12 cellular contexts compared by ENCODE assay signal in the genomic region with DNA sequence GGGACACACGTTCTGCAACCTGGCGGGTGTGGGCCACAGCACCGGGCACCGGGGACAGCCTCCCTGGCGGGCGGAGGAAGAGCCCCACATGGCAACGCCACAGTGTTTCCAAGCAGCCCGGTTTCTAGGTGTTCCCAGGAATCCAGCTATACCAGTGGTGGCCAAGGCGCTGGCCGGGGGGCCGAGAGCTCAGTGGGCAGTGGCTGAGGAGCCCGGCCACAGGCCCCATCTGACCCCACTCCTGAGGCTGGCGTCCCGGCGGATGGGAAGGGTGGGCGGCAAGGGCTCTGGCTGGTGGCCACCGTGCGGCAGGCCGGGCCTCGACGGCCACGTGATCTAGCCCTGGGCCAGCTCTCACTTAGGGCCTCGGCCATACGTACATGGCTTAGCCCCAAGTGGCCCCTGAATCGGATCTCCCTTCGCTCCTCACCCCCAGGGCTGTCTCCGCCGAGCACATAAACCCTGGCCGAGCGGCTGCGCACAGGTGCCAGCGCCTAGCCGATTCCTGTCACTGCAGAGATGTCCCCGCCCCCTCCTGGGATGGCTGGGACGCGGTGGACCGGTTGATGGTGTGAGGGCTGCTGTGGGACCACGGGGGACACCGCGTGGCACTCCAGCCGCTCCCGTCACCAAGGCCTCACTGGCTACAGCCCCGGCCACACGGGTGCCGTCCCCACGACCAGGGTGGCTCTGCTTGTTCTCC.
A peak's percentile ranks its signal among the peaks of the same experiment; 100 is the strongest.
DNase-seq lines count a peak whose midpoint lies in the region; ATAC-seq and TF ChIP-seq lines count a peak whose summit lies in the region.
"Had no signal": no experiment of that assay in that cellular context is flagged by ENCODE, and none has a peak within 500 bp of the region (broad histone marks: within the 10 kb centered on the region; RNA-seq: fewer than 3 reads in every experiment).

No MANE protein-coding gene starts in this region.

- TF ChIP-seq EP300 in gastroesophageal sphincter (IDR thresholded peaks at IDR 0.05) (no peak), upper lobe of left lung (IDR thresholded peaks at IDR 0.05) (no peak)

- peaks cover 5 to 61% (median 42%) of the 10 kb centered on the region in 3 donors for H3K4me1 ChIP-seq in gastroesophageal sphincter
- peaks cover 13 to 25% (median 17%) of the 10 kb centered on the region in 4 donors for H3K4me1 ChIP-seq in upper lobe of left lung

- TF ChIP-seq CTCF in gastroesophageal sphincter (IDR thresholded peaks at IDR 0.05) (peak in 1 of 4 experiments; percentile 1), nephron (IDR thresholded peaks at IDR 0.05; ENCODE audit: unreplicated experiment in 3 of 3) (no peak), upper lobe of left lung (IDR thresholded peaks at IDR 0.05) (peak in 1 of 6 experiments; percentile 8)

- peak overlapping the region; percentile 96 to 98 (median 97) for H3K27ac Mint-ChIP-seq in nephron

- ATAC-seq in gastroesophageal sphincter (peak; percentile 52), upper lobe of left lung (ENCODE audit: low FRiP score in 2 of 2) (peak; percentile 70 to 83), HG03432 (IDR thresholded peaks at IDR 0.05; ENCODE audit: unreplicated experiment) (no peak), GM18907 (IDR thresholded peaks at IDR 0.05; ENCODE audit: unreplicated experiment) (no peak), GM18861 (IDR thresholded peaks at IDR 0.05; ENCODE audit: unreplicated experiment) (no peak)

- H3K36me3 ChIP-seq in gastroesophageal sphincter (no peaks in the 10 kb centered on the region), upper lobe of left lung (no peaks in the 10 kb centered on the region)

- H3K4me1 Mint-ChIP-seq in nephron: peaks cover 33% of the 10 kb centered on the region

- peaks cover 3% of the 10 kb centered on the region for H3K36me3 Mint-ChIP-seq in nephron (ENCODE audit: low read depth)

- peaks cover 18% of the 10 kb centered on the region for H3K27me3 Mint-ChIP-seq in nephron (ENCODE audit: low read depth)

- H3K9me3 ChIP-seq in gastroesophageal sphincter: no peaks in the 10 kb centered on the region
- H3K9me3 ChIP-seq in upper lobe of left lung: no peaks in the 10 kb centered on the region

- no peak overlapping the region for H3K4me3 Mint-ChIP-seq in nephron
- H3K4me3 Mint-ChIP-seq: naive thymus-derived CD4-positive, alpha-beta T cell had no signal

- H3K4me3 ChIP-seq in gastroesophageal sphincter (peak overlapping the region in 1 of 2 donors; percentile 18), upper lobe of left lung (peak overlapping the region in 2 of 4 donors; percentile 2 to 14)

- WGBS in gastroesophageal sphincter (ENCODE audit: low coverage in 1 of 2), 2 donors: 0 to 7% methylated on average over 1 to 3 of the region's 46 CpGs
- 46 to 76% methylated on average over 15 to 26 of the region's 46 CpGs for WGBS in upper lobe of left lung, 2 donors

- H3K9me3 Mint-ChIP-seq in nephron: no peaks in the 10 kb centered on the region

- H3K27me3 ChIP-seq in gastroesophageal sphincter (no peaks in the 10 kb centered on the region), upper lobe of left lung (no peaks in the 10 kb centered on the region)

- H3K27ac ChIP-seq in gastroesophageal sphincter (peak overlapping the region; percentile 78 to 97 (median 94)), upper lobe of left lung (peak overlapping the region; percentile 69 to 77 (median 72))
- H3K27ac ChIP-seq: 22Rv1 had no signal

- no peak for TF ChIP-seq POLR2A in gastroesophageal sphincter (IDR thresholded peaks at IDR 0.05)
- TF ChIP-seq POLR2A in upper lobe of left lung (IDR thresholded peaks at IDR 0.05): no peak

- DNase-seq in DMS53 (lab: John Stamatoyannopoulos, UW) (peak; percentile 66), DMS53 treated with DMSO at 0.1 percent for 48 hours (lab: John Stamatoyannopoulos, UW; ENCODE audit: unreplicated experiment) (no peak), upper lobe of left lung (peak in 1 of 2 donors; percentile 89)
- DNase-seq: activated CD4-positive, alpha-beta T cell treated with anti-CD3 and anti-CD28 coated beads for 1 hour; activated naive CD4-positive, alpha-beta T cell treated with anti-CD3 and anti-CD28 coated beads, Interleukin-2, amount 50 U/mL, for 16 hours; naive thymus-derived CD4-positive, alpha-beta T cell had no signal

Comparison
In these comparisons a context has a peak if more than half of its experiments do, and no peak if none do; other contexts are left out.
1. ATAC-seq: peak in gastroesophageal sphincter (single experiment) and upper lobe of left lung (2 of 2); none in HG03432 (single experiment), GM18907 (single experiment) and GM18861 (single experiment).